Comparison of ENCODE assay signal across 22 cellular contexts in the genomic region with DNA sequence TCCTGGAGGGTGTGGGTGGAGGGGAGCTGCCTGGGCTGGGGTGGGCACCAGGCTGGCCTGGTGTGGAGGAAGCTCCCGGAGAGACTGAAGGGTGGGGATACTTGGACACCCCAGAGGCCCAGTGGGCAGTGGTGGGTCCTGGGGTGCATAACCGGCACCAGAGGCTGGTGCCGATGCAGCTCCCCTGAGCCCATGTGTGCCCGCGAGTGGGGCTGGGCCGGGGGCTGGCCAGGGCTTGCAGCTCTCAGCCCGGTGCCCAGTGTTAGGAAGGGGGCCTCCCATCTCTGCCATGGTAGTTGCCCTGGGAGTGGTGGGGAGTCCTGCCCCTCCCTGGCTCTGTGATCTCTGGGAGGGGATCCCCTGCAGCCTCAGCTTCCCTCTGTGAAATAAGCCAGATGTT.
"Had no signal": no experiment of that assay in that cellular context is flagged by ENCODE, and none has a peak within 500 bp of the region (broad histone marks: within the 10 kb centered on the region; RNA-seq: fewer than 3 reads in every experiment).

No MANE protein-coding gene starts in this region.

- H3K27ac Mint-ChIP-seq: endodermal cell, memory B cell, mesothelial cell of epicardium, natural killer cell had no signal

- H3K36me3 Mint-ChIP-seq: mesothelial cell of epicardium, natural killer cell had no signal

- H3K36me3 ChIP-seq: ovary, prostate gland, transverse colon had no signal

- DNase-seq: central memory CD4-positive, alpha-beta T cell; effector CD4-positive, alpha-beta T cell; endodermal cell; erythroblast; foreskin keratinocyte; hippocampal formation; kidney glomerular epithelial cell; lower lobe of right lung; natural killer cell; nucleus accumbens; ovary; retina; stimulated activated naive CD4-positive, alpha-beta T cell treated with Interleukin-2 at 50 U/mL for 16 hours; transverse colon had no signal

- H3K4me1 ChIP-seq: foreskin keratinocyte had no signal

- ATAC-seq: foreskin keratinocyte, left lobe of liver, lower lobe of right lung, natural killer cell, sciatic nerve had no signal

- H3K4me3 ChIP-seq: coronary artery, lower lobe of right lung, ovary, prostate gland, skin epidermis, transverse colon had no signal

- H3K9me3 Mint-ChIP-seq: endodermal cell, memory B cell, mesothelial cell of epicardium, natural killer cell, neural crest cell had no signal

- H3K27me3 Mint-ChIP-seq: memory B cell had no signal

- H3K4me1 Mint-ChIP-seq: mesothelial cell of epicardium, natural killer cell, neural crest cell had no signal

- H3K9me3 ChIP-seq: lower lobe of right lung, ovary, prostate gland, transverse colon had no signal

- H3K4me3 Mint-ChIP-seq: endodermal cell, memory B cell, mesothelial cell of epicardium, natural killer cell, neural crest cell had no signal

- H3K27ac ChIP-seq: foreskin keratinocyte, lower lobe of right lung, ovary, prostate gland, transverse colon had no signal

- H3K27me3 ChIP-seq: foreskin keratinocyte, ovary, transverse colon had no signal
